Comparison of ENCODE assay signal across 1 cellular context in the genomic region with DNA sequence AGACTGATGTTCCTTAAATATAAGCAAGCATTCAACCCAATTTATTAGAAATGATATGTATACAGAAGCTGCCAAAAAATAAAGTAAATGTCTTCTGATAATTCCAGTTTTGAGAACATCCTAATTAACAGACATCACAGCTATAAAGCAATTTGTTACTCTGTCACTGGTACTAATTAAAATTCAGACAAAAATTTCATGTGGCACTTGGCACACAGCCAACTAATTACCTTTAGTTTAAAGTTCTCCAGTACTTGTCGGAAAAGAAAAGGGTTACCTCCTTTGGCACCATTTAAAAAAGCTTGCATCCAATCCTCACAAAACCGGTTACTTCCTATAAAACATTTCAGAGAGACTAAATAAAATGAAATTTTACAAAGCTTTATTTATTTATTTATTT.
A peak's percentile ranks its signal among the peaks of the same experiment; 100 is the strongest.
TF ChIP-seq lines count a peak whose summit lies in the region.

No MANE protein-coding gene starts in this region.

TF ChIP-seq in HepG2, 621 proteins besides CTCF, POLR2A, EP300 and RAD21:
- TF ChIP-seq MED13 (CRISPR knock-in tag; IDR thresholded peaks at IDR 0.05): no peak
- TF ChIP-seq FOXO1 (CRISPR knock-in tag; IDR thresholded peaks at IDR 0.05): no peak
- peak; percentile 87 for TF ChIP-seq LCORL (IDR thresholded peaks at IDR 0.05)
- TF ChIP-seq LCORL (CRISPR knock-in tag; IDR thresholded peaks at IDR 0.05): no peak
- TF ChIP-seq ZNF274 (CRISPR knock-in tag; IDR thresholded peaks at IDR 0.05): no peak
TF ChIP-seq in HepG2: peak in this region for 1.
